ENCODE assay signal across 9 cellular contexts in genomic region chr2:26008851-26009566, GRCh38. TPM values are rescaled to one million over a fixed set of nuclear protein-coding genes. Genes with fewer than 3 reads are reported as not detected.
DNase-seq lines count a peak whose midpoint lies in the region; ATAC-seq, FAIRE-seq and TF ChIP-seq lines count a peak whose summit lies in the region.
"Had no signal": no experiment of that assay in that cellular context is flagged by ENCODE, and none has a peak within 500 bp of the region (broad histone marks: within the 10 kb centered on the region; RNA-seq: fewer than 3 reads in every experiment).

No MANE protein-coding gene starts in this region.

- peak overlapping the region; percentile 62 for H2AFZ ChIP-seq in Loucy (ENCODE audit: low read length)
- peak overlapping the region; percentile 30 for H2AFZ ChIP-seq in mammary epithelial cell (ENCODE audit: low read depth, low read length)

- CTCF ChIA-PET in A549 (lab: Yijun Ruan, JAX) (interaction anchor here (0.8 to 5.7 kb wide), 12 partner anchors 9 to 136 kb away, joined by 3 to 47 read pairs (median 7); partner anchors contain the start of gene RAB10), mammary epithelial cell (lab: Charles Lee; ENCODE audit: low non-redundant PET) (interaction anchor here (0.6 kb wide), 4 partner anchors 9 to 108 kb away, joined by 3 to 11 read pairs (median 4); no protein-coding TSS in a partner anchor)

- no peaks in the 10 kb centered on the region for H3K27me3 ChIP-seq in Loucy (ENCODE audit: insufficient read depth, low read length, poor library complexity, severe bottlenecking)
- no peaks in the 10 kb centered on the region for H3K27me3 ChIP-seq in mammary epithelial cell (ENCODE audit: insufficient read depth, low read length)
- H3K27me3 ChIP-seq in right lobe of liver = no peaks in the 10 kb centered on the region

- H3K4me2 ChIP-seq in A549 (peak overlapping the region; percentile 40), Loucy (ENCODE audit: low read depth, low read length, poor library complexity, severe bottlenecking) (peak overlapping the region; percentile 59), mammary epithelial cell (ENCODE audit: insufficient read depth, low read depth, low read length) (peak overlapping the region; percentile 36)

- H3K4me3 ChIP-seq in A549 = no peak overlapping the region
- H3K4me3 ChIP-seq in Loucy (ENCODE audit: low read length, poor library complexity, severe bottlenecking) = peak overlapping the region; percentile 33
- H3K4me3 ChIP-seq in mammary epithelial cell (replicated peaks in 1 of 3; ENCODE audit: insufficient read depth in 1 of 3, low read depth in 2 of 3, low read length in 3 of 3) = no peak overlapping the region
- no peak overlapping the region for H3K4me3 ChIP-seq in right lobe of liver

- dilution Hi-C loops in mammary epithelial cell (cut with HindIII; ENCODE audit: low sequenced_read_pairs) = no loop called here

- TF ChIP-seq POLR2A in A549 (IDR thresholded peaks at IDR 0.05; ENCODE audit: low read length) (no peak), right lobe of liver (IDR thresholded peaks at IDR 0.05) (no peak)

- H3F3A ChIP-seq in Loucy (ENCODE audit: low read depth) = no peaks in the 10 kb centered on the region

- peak in 1 of 2 experiments; percentile 26; a peak in 2 of 5 replicates for TF ChIP-seq RAD21 in A549 (conservative IDR thresholded peaks at IDR 0.05 in 1 of 2, IDR thresholded peaks at IDR 0.05 in 1 of 2)

- TF ChIP-seq CTCF in A549 (IDR thresholded peaks at IDR 0.05) = no peak
- no peak for TF ChIP-seq CTCF in Loucy (conservative IDR thresholded peaks at IDR 0.05; ENCODE audit: low read length)
- TF ChIP-seq CTCF in mammary epithelial cell (conservative IDR thresholded peaks at IDR 0.05 in 1 of 2, IDR thresholded peaks at IDR 0.05 in 1 of 2; ENCODE audit: extremely low read depth in 1 of 2, insufficient read depth in 1 of 2, low read depth in 1 of 2, low read length in 2 of 2) = no peak
- TF ChIP-seq CTCF in right lobe of liver (IDR thresholded peaks at IDR 0.05) = no peak

- H3K4me1 ChIP-seq in A549 (peaks cover 52% of the 10 kb centered on the region), Loucy (ENCODE audit: insufficient read depth, low read length, poor library complexity, severe bottlenecking) (peaks cover 12% of the 10 kb centered on the region), mammary epithelial cell (ENCODE audit: insufficient read depth, low read length) (peaks cover 35% of the 10 kb centered on the region), right lobe of liver (peaks cover 0 to 22% (median 4%) of the 10 kb centered on the region in 4 donors)

- peaks cover 7% of the 10 kb centered on the region; the same call in 1 of the 3 replicates for H3K9me3 ChIP-seq in A549
- H3K9me3 ChIP-seq in Loucy (ENCODE audit: insufficient read depth, low read depth, low read length) = peaks cover 5% of the 10 kb centered on the region; the same call in 1 of the 2 replicates
- H3K9me3 ChIP-seq in mammary epithelial cell (replicated peaks; ENCODE audit: insufficient read depth, low read length) = no peaks in the 10 kb centered on the region
- no peaks in the 10 kb centered on the region for H3K9me3 ChIP-seq in right lobe of liver

- H3K79me2 ChIP-seq in Loucy (ENCODE audit: insufficient read depth, low read length) (no peaks in the 10 kb centered on the region), mammary epithelial cell (ENCODE audit: insufficient read depth, low read length) (no peaks in the 10 kb centered on the region)

- H3K9me2 ChIP-seq in Loucy (replicated peaks; ENCODE audit: low read depth, low read length) = no peaks in the 10 kb centered on the region

- POLR2A ChIA-PET in A549 (lab: Yijun Ruan, JAX) = interaction anchor here (1.0 to 2.8 kb wide), 6 partner anchors 9 to 130 kb away, joined by 3 to 26 read pairs (median 8); partner anchors contain the start of genes ASXL2 and RAB10

- BruUV-seq in mammary epithelial cell (replicated peaks; lab: Mats Ljungman, UMichigan) = no TSS peak

- H3K9ac ChIP-seq in Loucy (ENCODE audit: low read depth, low read length, poor library complexity, severe bottlenecking) = peak overlapping the region; percentile 59
- H3K9ac ChIP-seq in mammary epithelial cell (ENCODE audit: insufficient read depth, low read length) = peak overlapping the region; percentile 59

- peak overlapping the region; percentile 90 to 93 for H3K27ac ChIP-seq in A549
- H3K27ac ChIP-seq in mammary epithelial cell (ENCODE audit: insufficient read depth, low read depth, low read length) = peak overlapping the region; percentile 91
- H3K27ac ChIP-seq in right lobe of liver = peak overlapping the region in 1 of 3 donors; percentile 33

- TF ChIP-seq EP300 in A549 (IDR thresholded peaks at IDR 0.05) = peak; percentile 50 to 74; a peak in 2 of 5 replicates

- in situ Hi-C loops in mammary epithelial cell (cut with MboI; ENCODE audit: low sequenced_read_pairs in 2 of 2) = no loop called here

- ATAC-seq in A549 (peak; percentile 46 to 55), right lobe of liver (peak; percentile 49 to 67 (median 62)), GM19452 (IDR thresholded peaks at IDR 0.05; ENCODE audit: unreplicated experiment) (no peak), HG03175 (IDR thresholded peaks at IDR 0.05; ENCODE audit: unreplicated experiment) (no peak), GM19035 (IDR thresholded peaks at IDR 0.05; ENCODE audit: unreplicated experiment) (no peak), GM19023 (IDR thresholded peaks at IDR 0.05; ENCODE audit: unreplicated experiment) (no peak)

- H3K36me3 ChIP-seq in Loucy (ENCODE audit: insufficient read depth, low read length) (no peaks in the 10 kb centered on the region), mammary epithelial cell (ENCODE audit: insufficient read depth, low read length) (no peaks in the 10 kb centered on the region), right lobe of liver (no peaks in the 10 kb centered on the region)

- intact Hi-C loops in mammary epithelial cell (cut with micrococcal nuclease) (loop anchor here (1.0 to 2.0 kb wide), 4 partner anchors 9 to 72 kb away; no protein-coding TSS in a partner anchor), right lobe of liver (cut with DNase I) (no loop called here)

- peak; percentile 28 for FAIRE-seq in A549 (lab: Jason Lieb, UNC)

- DNase-seq in A549 (ENCODE audit: low read depth in 1 of 2, low spot score in 1 of 2) (peak; percentile 68 to 91), mammary epithelial cell (peak; percentile 100), right lobe of liver (peak in 2 of 3 donors; percentile 52 to 65)
- DNase-seq: naive B cell had no signal

- no peaks in the 10 kb centered on the region for H4K20me1 ChIP-seq in Loucy (ENCODE audit: insufficient read depth, low read length, poor library complexity, severe bottlenecking)
- no peaks in the 10 kb centered on the region for H4K20me1 ChIP-seq in mammary epithelial cell (ENCODE audit: insufficient read depth, low read length)

- WGBS in A549 (ENCODE audit: missing lambda C conversion rate) = 24% methylated on average over 2 of the region's 2 CpGs
- 15% methylated on average over 2 of the region's 2 CpGs for WGBS in mammary epithelial cell (ENCODE audit: low coverage, missing lambda C conversion rate)
- WGBS in right lobe of liver (ENCODE audit: insufficient coverage, low coverage, low lambda C conversion rate, missing lambda C conversion rate) = 56% methylated on average over 2 of the region's 2 CpGs

TF ChIP-seq in A549, 52 proteins besides CTCF, POLR2A, EP300 and RAD21 (continues in another document):
- peak; percentile 56; the same call in 1 of the 2 replicates for TF ChIP-seq HES2 (IDR thresholded peaks at IDR 0.05)
- peak; percentile 55 to 78 for TF ChIP-seq CEBPB (IDR thresholded peaks at IDR 0.05)
- TF ChIP-seq EHMT2 (IDR thresholded peaks at IDR 0.05; ENCODE audit: low read depth) = no peak
- TF ChIP-seq BCL3 (IDR thresholded peaks at IDR 0.05) = peak; percentile 38; the same call in 1 of the 3 replicates
- peak; percentile 54; the same call in 1 of the 2 replicates for TF ChIP-seq GATA3 (IDR thresholded peaks at IDR 0.05; ENCODE audit: borderline replicate concordance)
- no peak for TF ChIP-seq POLR2AphosphoS2 (conservative IDR thresholded peaks at IDR 0.05; ENCODE audit: low read length)
- no peak for TF ChIP-seq NFE2L2 (conservative IDR thresholded peaks at IDR 0.05; ENCODE audit: low read length)
- 0 out of 2 replicates have a peak, but pooled peaks have one; percentile 27 for TF ChIP-seq ESRRA (IDR thresholded peaks at IDR 0.05; ENCODE audit: borderline replicate concordance, low read length)

RNA-seq across cellular contexts. Expression of gene RAB10, which starts 24.9 kb away (rescaled TPM):
- polyA plus RNA-seq in A549 (2011; rRNA removed) (332 and 692 TPM in 2 replicates), A549 (2017; fragmentation: RNase III; extraction: RNeasy Plus Mini Kit Qiagen cat#74134 plus additional on column Dnase treatment) (256 to 289 TPM (median 272 TPM) in 3 replicates), mammary epithelial cell (94.8 TPM)
- polyA plus RNA-seq in A549 (2012; cell fraction: cytosol; rRNA removed) = 132 and 139 TPM in 2 replicates
- 112 and 147 TPM in 2 replicates for polyA plus RNA-seq in A549 (2012; cell fraction: nucleus; rRNA removed)
- polyA minus RNA-seq in A549 (2011; rRNA and poly(A)+ RNA removed) = 108 and 123 TPM in 2 replicates
- total RNA-seq in mammary epithelial cell (100 to 1,000 TPM; 127 to 188 TPM), right lobe of liver (10 to 100 TPM; 41.6 to 95.1 (median 70.6) TPM)
- polyA minus RNA-seq in mammary epithelial cell = 49.8 TPM

RNA-seq across cellular contexts. Expression of gene KIF3C, which starts 26.7 kb away (rescaled TPM):
- polyA plus RNA-seq in A549 (2011; rRNA removed) = 17.1 and 20.1 TPM in 2 replicates
- polyA plus RNA-seq in A549 (2012; cell fraction: cytosol; rRNA removed) = 18.2 and 20.9 TPM in 2 replicates
- polyA plus RNA-seq in A549 (2012; cell fraction: nucleus; rRNA removed) = 20.5 and 20.6 TPM in 2 replicates
- polyA plus RNA-seq in A549 (2017; fragmentation: RNase III; extraction: RNeasy Plus Mini Kit Qiagen cat#74134 plus additional on column Dnase treatment) = 57.4 to 80.8 TPM (median 77.4 TPM) in 3 replicates
- polyA minus RNA-seq in A549 (2011; rRNA and poly(A)+ RNA removed) = 34.3 and 36.5 TPM in 2 replicates
- 10 to 100 TPM; 30.7 to 35.3 TPM for total RNA-seq in mammary epithelial cell
- 9.1 TPM for polyA plus RNA-seq in mammary epithelial cell
- polyA minus RNA-seq in mammary epithelial cell = 30.3 TPM
- total RNA-seq in right lobe of liver = 1 to 10 TPM in 3 of 6 experiments, under 1 TPM in 3; 0.88 to 2.2 (median 1.0) TPM

Comparison
In these comparisons a context has a peak if more than half of its experiments do, and no peak if none do; other contexts are left out.
1. ATAC-seq: peak in A549 (2 of 2) and right lobe of liver (4 of 4); none in GM19452 (single experiment), HG03175 (single experiment), GM19035 (single experiment) and GM19023 (single experiment).
2. RNA of gene KIF3C, which starts 26.7 kb away (total RNA-seq): 30.7 to 35.3 TPM in mammary epithelial cell; 0.88 to 2.2 TPM in right lobe of liver; every median in the first group is over 4 times any median in the second.
3. Peak in every context shown above with its lines, with median percentiles within 50 percentile points of each other: DNase-seq and H3K4me2 ChIP-seq.